Comparison of ENCODE assay signal across 1 cellular context in the genomic region with DNA sequence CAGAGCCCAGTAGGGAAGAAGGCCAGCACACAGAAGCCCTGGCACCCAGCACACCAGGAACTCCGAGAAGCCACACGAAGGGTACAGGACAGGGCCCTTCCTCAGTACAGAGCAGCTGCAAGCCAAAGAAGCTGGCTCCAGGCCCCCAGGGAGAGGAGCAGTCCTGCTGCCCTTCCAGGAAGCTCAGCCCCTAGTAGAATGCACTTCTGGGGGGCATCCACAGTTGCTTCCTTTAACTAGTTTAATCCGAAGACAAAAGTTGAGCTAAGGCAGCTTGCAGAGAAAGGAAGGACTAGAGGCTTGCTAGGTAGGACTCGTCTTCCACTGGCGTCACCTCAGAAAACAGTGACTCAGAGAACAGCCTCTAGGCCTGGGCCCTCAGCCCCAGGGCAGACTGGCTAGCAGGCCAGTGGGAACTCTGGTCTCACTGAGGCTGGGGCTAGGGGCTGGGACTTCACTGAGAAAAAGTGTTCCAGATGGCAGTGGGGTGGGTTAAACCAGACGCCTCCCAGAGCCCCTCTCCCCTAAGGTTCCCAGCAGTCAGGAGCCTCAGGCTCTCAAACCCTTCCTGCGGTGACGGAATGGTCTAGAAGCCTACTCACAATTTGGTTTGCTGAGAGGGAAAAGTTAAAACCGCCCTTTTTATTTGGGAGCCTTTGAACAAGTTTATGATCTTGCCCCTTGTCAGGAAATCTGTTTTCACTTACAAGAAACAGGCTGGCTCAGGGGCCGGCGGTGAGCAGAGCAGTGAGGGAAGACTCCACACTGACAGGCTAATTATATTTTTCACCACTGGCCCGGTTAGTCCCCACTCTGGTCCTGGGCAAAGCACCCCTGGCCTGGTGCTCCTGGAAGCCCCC.
TF ChIP-seq lines count a peak whose summit lies in the region.

No MANE protein-coding gene starts in this region.

TF ChIP-seq in K562, 482 proteins besides CTCF, POLR2A, EP300 and RAD21:
- TF ChIP-seq, protein P1, sequence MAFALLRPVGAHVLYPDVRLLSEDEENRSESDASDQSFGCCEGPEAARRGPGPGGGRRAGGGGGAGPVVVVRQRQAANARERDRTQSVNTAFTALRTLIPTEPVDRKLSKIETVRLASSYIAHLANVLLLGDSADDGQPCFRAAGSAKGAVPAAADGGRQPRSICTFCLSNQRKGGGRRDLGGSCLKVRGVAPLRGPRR (CRISPR knock-in tag; IDR thresholded peaks at IDR 0.05), result no peak
